In genomic region chr22:31095637-31096249, GRCh38 we compare ENCODE assay signal across 13 cellular contexts. TPM values are rescaled to one million over a fixed set of nuclear protein-coding genes. Genes with fewer than 3 reads are reported as not detected.
"Had no signal": no experiment of that assay in that cellular context is flagged by ENCODE, and none has a peak within 500 bp of the region (broad histone marks: within the 10 kb centered on the region; RNA-seq: fewer than 3 reads in every experiment).

No MANE protein-coding gene starts in this region.

- H3K27me3 ChIP-seq: tibial nerve had no signal

- ATAC-seq: activated naive CD8-positive, alpha-beta T cell treated with anti-CD3 and anti-CD28 coated beads, Interleukin-2, amount 50 U/mL, for 24 hours; sciatic nerve had no signal

- H3K9me3 ChIP-seq: tibial nerve had no signal

- DNase-seq: activated CD4-positive, alpha-beta T cell treated with anti-CD3 and anti-CD28 coated beads, Interleukin-2, amount 50 U/mL, for 4 hours; activated naive CD4-positive, alpha-beta T cell treated with anti-CD3 and anti-CD28 coated beads for 36 hours; activated naive CD8-positive, alpha-beta T cell treated with anti-CD3 and anti-CD28 coated beads, Interleukin-2, amount 50 U/mL, for 24 hours; aorta; foreskin fibroblast; nephron progenitor cell; stimulated activated CD4-positive, alpha-beta T cell treated with anti-CD3 and anti-CD28 coated beads, Interleukin-1b, Interleukin-23, amount 100 ng/mL, for 48 hours; T-helper 9 cell had no signal

- H3K4me3 ChIP-seq: tibial nerve had no signal

RNA-seq across cellular contexts. Expression of gene PLA2G3, which starts 44.6 kb away (rescaled TPM):
- total RNA-seq: activated naive CD4-positive, alpha-beta T cell treated with anti-CD3 and anti-CD28 coated beads for 36 hours; activated T-helper 2 cell treated with anti-CD3 and anti-CD28 coated beads, Interferon-gamma antibody, Interleukin-2, Interleukin-4, amounts not matched to agents 10 μg/mL and 5 μg/mL and 100 μg/mL, durations not matched to agents 14 hours and 24 hours and 36 hours; aorta; mesenteric fat pad; osteocyte; sciatic nerve; tibial nerve had no signal
